Comparison of ENCODE assay signal across 1 cellular context in genomic region chr22:23750374-23750743, GRCh38.
TF ChIP-seq lines count a peak whose summit lies in the region.

No MANE protein-coding gene starts in this region.

TF ChIP-seq in endothelial cell of umbilical vein, 7 proteins besides CTCF, POLR2A, EP300 and RAD21:
- no peak for TF ChIP-seq EZH2 (IDR thresholded peaks at IDR 0.05; ENCODE audit: borderline replicate concordance, low read depth, low read length, severe bottlenecking)
- TF ChIP-seq, protein P1, sequence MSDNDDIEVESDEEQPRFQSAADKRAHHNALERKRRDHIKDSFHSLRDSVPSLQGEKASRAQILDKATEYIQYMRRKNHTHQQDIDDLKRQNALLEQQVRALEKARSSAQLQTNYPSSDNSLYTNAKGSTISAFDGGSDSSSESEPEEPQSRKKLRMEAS (IDR thresholded peaks at IDR 0.05; ENCODE audit: insufficient read depth, insufficient read length): no peak
- no peak for TF ChIP-seq JUN (IDR thresholded peaks at IDR 0.05; ENCODE audit: borderline replicate concordance, insufficient read depth, insufficient read length, low read depth)
- TF ChIP-seq POLR2AphosphoS5 (IDR thresholded peaks at IDR 0.05; ENCODE audit: insufficient read depth, low read depth, low read length): no peak
- TF ChIP-seq GATA2 (IDR thresholded peaks at IDR 0.05; ENCODE audit: insufficient read depth, insufficient read length, low read depth, low read length): no peak
- TF ChIP-seq MYC (IDR thresholded peaks at IDR 0.05; ENCODE audit: low read depth, low read length): no peak
- TF ChIP-seq FOS (IDR thresholded peaks at IDR 0.05; ENCODE audit: borderline replicate concordance, insufficient read depth, low read length): no peak
